ENCODE assay signal across 22 cellular contexts in the genomic region with DNA sequence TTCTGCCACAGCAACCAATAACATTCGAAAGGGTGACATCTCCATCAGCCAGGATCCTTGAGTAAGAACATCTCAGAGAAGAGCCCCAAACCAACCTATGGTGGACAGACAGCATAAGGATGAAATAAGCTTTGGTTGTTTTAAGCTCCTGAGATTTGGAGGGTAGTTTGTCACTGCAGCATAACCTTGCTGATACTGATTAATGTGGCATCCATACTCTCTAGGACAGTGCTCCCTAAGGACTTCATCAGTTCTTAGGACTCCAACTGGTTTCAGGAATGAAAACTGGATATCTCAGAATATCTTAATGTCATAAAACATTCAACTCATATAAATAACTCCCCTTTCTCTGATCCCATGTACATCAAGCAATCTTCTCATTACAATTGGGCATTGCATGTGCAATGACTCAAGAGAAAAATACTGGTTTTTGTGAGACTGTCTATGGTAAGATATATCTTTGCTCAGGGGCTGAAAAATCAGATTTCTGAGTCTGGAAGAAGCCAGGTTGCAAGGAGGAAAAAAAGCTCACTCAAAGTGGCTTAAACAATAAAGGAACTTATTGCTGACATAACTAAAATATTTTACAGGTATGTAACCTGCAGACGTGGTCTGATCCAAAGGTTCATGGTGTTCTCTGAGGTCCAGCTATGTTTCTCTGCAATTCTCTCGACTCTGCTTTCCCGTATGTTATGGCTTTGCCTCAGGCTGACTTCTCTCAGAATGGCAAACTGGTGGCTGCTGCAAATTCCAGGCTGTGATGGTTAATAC.
"Had no signal": no experiment of that assay in that cellular context is flagged by ENCODE, and none has a peak within 500 bp of the region (broad histone marks: within the 10 kb centered on the region; RNA-seq: fewer than 3 reads in every experiment).

No MANE protein-coding gene starts in this region.

- H3K9me3 Mint-ChIP-seq: activated CD4-positive, alpha-beta T cell treated with anti-CD3 and anti-CD28 coated beads, Interleukin-2, amount 10 ng/mL, durations not matched to agents 7 days and 5 days; activated T-helper 1 cell treated with anti-CD3 and anti-CD28 coated beads, Interleukin-12 subunit alpha, Interleukin-12 subunit beta, Interleukin-2, Interleukin-4 antibody, amounts not matched to agents 30 ng/mL and 10 ng/mL and 1 ng/mL, durations not matched to agents 14 hours and 24 hours and 36 hours had no signal

- H3K27ac Mint-ChIP-seq: activated CD4-positive, alpha-beta T cell treated with anti-CD3 and anti-CD28 coated beads, Interleukin-2, amount 10 ng/mL, durations not matched to agents 7 days and 5 days; activated CD8-positive, alpha-beta T cell treated with anti-CD3 and anti-CD28 coated beads, Interleukin-2, amount 10 ng/mL, durations not matched to agents 7 days and 5 days; activated naive CD4-positive, alpha-beta T cell treated with anti-CD3 and anti-CD28 coated beads, Interleukin-2, amount 50 U/mL, for 24 hours; activated T-helper 1 cell treated with anti-CD3 and anti-CD28 coated beads, Interleukin-12 subunit alpha, Interleukin-12 subunit beta, Interleukin-2, Interleukin-4 antibody, amounts not matched to agents 30 ng/mL and 10 ng/mL and 1 ng/mL, durations not matched to agents 14 hours and 24 hours and 36 hours; natural killer cell treated with Interleukin-12 subunit alpha and Interleukin-12 subunit beta and Interleukin-15 and Interleukin-18, amount 100 ng/mL, for 72 hours; stimulated activated naive B cell treated with anti-CD40 and anti-IgM and Interleukin-4, amounts not matched to agents 10 μg/mL and 1 μg/mL and 100 μg/mL, for 72 hours had no signal

- H3K36me3 Mint-ChIP-seq: activated naive CD4-positive, alpha-beta T cell treated with anti-CD3 and anti-CD28 coated beads, Interleukin-2, amount 50 U/mL, for 24 hours had no signal

- H3K27ac ChIP-seq: brain microvascular endothelial cell, gastrocnemius medialis, transverse colon, uterus, VCaP had no signal

- H3K4me3 Mint-ChIP-seq: activated CD4-positive, alpha-beta T cell treated with anti-CD3 and anti-CD28 coated beads, Interleukin-2, amount 10 ng/mL, durations not matched to agents 7 days and 5 days; activated CD8-positive, alpha-beta T cell treated with anti-CD3 and anti-CD28 coated beads, Interleukin-2, amount 10 ng/mL, durations not matched to agents 7 days and 5 days; activated naive CD4-positive, alpha-beta T cell treated with anti-CD3 and anti-CD28 coated beads, Interleukin-2, amount 50 U/mL, for 24 hours; activated T-helper 1 cell treated with anti-CD3 and anti-CD28 coated beads, Interleukin-12 subunit alpha, Interleukin-12 subunit beta, Interleukin-2, Interleukin-4 antibody, amounts not matched to agents 30 ng/mL and 10 ng/mL and 1 ng/mL, durations not matched to agents 14 hours and 24 hours and 36 hours; natural killer cell treated with Interleukin-12 subunit alpha and Interleukin-12 subunit beta and Interleukin-15 and Interleukin-18, amount 100 ng/mL, for 72 hours; stimulated activated naive B cell treated with anti-CD40 and anti-IgM and Interleukin-4, amounts not matched to agents 10 μg/mL and 1 μg/mL and 100 μg/mL, for 72 hours had no signal

- H3K27me3 ChIP-seq: brain microvascular endothelial cell, gastrocnemius medialis, transverse colon, uterus had no signal

- DNase-seq: activated CD4-positive, alpha-beta T cell treated with anti-CD3 and anti-CD28 coated beads, Interleukin-2, amount 10 ng/mL, durations not matched to agents 7 days and 5 days; activated CD4-positive, CD25-positive, alpha-beta regulatory T cell treated with anti-CD3 and anti-CD28 coated beads, Interleukin-2, amount 50 U/mL, for 72 hours; activated CD8-positive, alpha-beta T cell treated with anti-CD3 and anti-CD28 coated beads, Interleukin-2, amount 10 ng/mL, durations not matched to agents 7 days and 5 days; activated gamma-delta T cell; aorta; central memory CD4-positive, alpha-beta T cell; dermis blood vessel endothelial cell; effector CD8-positive, alpha-beta T cell; gastrocnemius medialis; hypothalamus; left ventricle myocardium superior; midbrain; stimulated activated CD4-positive, alpha-beta T cell treated with anti-CD3 and anti-CD28 coated beads, Interleukin-2, amount 100 ng/mL, for 48 hours; stimulated activated CD8-positive, alpha-beta memory T cell treated with anti-CD3 and anti-CD28 coated beads, Interleukin-4, amount 100 ng/mL, for 48 hours; stimulated activated naive B cell treated with anti-CD40 and anti-IgM and Interleukin-4, amounts not matched to agents 10 μg/mL and 1 μg/mL and 100 μg/mL, for 72 hours; transverse colon; uterus had no signal

- H3K36me3 ChIP-seq: brain microvascular endothelial cell, gastrocnemius medialis, transverse colon, uterus had no signal

- H3K4me1 ChIP-seq: gastrocnemius medialis, transverse colon, uterus had no signal

- H3K4me3 ChIP-seq: gastrocnemius medialis, transverse colon, uterus had no signal

- H3K4me1 Mint-ChIP-seq: activated CD4-positive, alpha-beta T cell treated with anti-CD3 and anti-CD28 coated beads, Interleukin-2, amount 10 ng/mL, durations not matched to agents 7 days and 5 days; activated naive CD4-positive, alpha-beta T cell treated with anti-CD3 and anti-CD28 coated beads, Interleukin-2, amount 50 U/mL, for 24 hours; stimulated activated naive B cell treated with anti-CD40 and anti-IgM and Interleukin-4, amounts not matched to agents 10 μg/mL and 1 μg/mL and 100 μg/mL, for 72 hours had no signal

- H3K9me3 ChIP-seq: gastrocnemius medialis, transverse colon, uterus had no signal
